In the genomic region with DNA sequence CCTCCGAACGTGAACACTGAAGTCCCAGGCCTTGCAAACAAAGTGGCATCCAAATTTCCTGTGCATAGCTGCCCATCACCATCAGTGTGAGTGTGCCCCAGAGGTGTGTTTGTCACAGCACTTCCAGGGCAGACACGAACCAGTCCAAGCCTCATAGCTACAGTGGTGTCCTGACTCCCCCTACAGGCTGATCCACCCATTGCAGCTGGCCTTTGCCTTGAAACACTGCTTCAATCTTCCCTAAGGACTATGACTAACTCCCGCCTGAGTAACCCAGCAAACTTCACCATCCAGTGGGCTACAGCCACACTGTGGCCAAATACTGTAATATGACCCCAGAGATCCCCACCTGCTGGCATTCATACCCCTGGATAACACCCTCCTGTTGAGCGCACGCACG, we compare ENCODE assay signal across 8 cellular contexts. TPM values are rescaled to one million over a fixed set of nuclear protein-coding genes. Genes with fewer than 3 reads are reported as not detected.
DNase-seq lines count a peak whose midpoint lies in the region; ATAC-seq and TF ChIP-seq lines count a peak whose summit lies in the region.

No MANE protein-coding gene starts in this region.

- H3K4me3 ChIP-seq in heart right ventricle (no peak overlapping the region), right atrium auricular region (no peak overlapping the region)

- peak in 8 of 9 donors; percentile 29 to 66 (median 48) for TF ChIP-seq CTCF in heart right ventricle (IDR thresholded peaks at IDR 0.05)
- TF ChIP-seq CTCF in right atrium auricular region (IDR thresholded peaks at IDR 0.05) = peak in 1 of 2 donors; percentile 57
- TF ChIP-seq CTCF in RWPE1 (conservative IDR thresholded peaks at IDR 0.05; ENCODE audit: low read depth) = no peak; the same call in 1 of the 2 replicates
- peak; percentile 35 for TF ChIP-seq CTCF in osteocyte (IDR thresholded peaks at IDR 0.05)

- no peaks in the 10 kb centered on the region for H3K27me3 Mint-ChIP-seq in osteocyte (ENCODE audit: unreplicated experiment)

- H3K36me3 Mint-ChIP-seq in osteocyte (ENCODE audit: unreplicated experiment) = peaks cover 51% of the 10 kb centered on the region

- peaks cover 4% of the 10 kb centered on the region for H3K9me3 Mint-ChIP-seq in osteocyte (ENCODE audit: unreplicated experiment)

- CTCF ChIA-PET in RWPE1 (lab: Yijun Ruan, JAX) = no interaction called here

- H3K36me3 ChIP-seq in heart right ventricle (peaks cover 0 to 72% (median 40%) of the 10 kb centered on the region in 9 donors), right atrium auricular region (peaks cover 32% of the 10 kb centered on the region)

- WGBS in heart right ventricle, 2 donors = 85 to 86% methylated on average over 7 of the region's 7 CpGs

- no peak overlapping the region for H3K4me3 Mint-ChIP-seq in osteocyte (ENCODE audit: unreplicated experiment)

- H3K9me3 ChIP-seq in heart right ventricle (peaks cover 0 to 11% (median 0%) of the 10 kb centered on the region in 11 donors), right atrium auricular region (no peaks in the 10 kb centered on the region)

- intact Hi-C loops in heart right ventricle (cut with DNase I) = loop anchor here in 6 of 10 donors (5.0 to 10.0 kb wide), 7 partner anchors 107 to 363 kb away; a partner anchor contains a TSS

- no peak overlapping the region for H3K27ac Mint-ChIP-seq in osteocyte (ENCODE audit: unreplicated experiment)

- peaks cover 23% of the 10 kb centered on the region for H3K4me1 Mint-ChIP-seq in osteocyte (ENCODE audit: unreplicated experiment)

- H3K27me3 ChIP-seq in heart right ventricle = no peaks in the 10 kb centered on the region
- H3K27me3 ChIP-seq in right atrium auricular region = no peaks in the 10 kb centered on the region

- H3K4me1 ChIP-seq in heart right ventricle = peaks cover 0 to 29% (median 16%) of the 10 kb centered on the region in 9 donors
- peaks cover 0 to 19% of the 10 kb centered on the region in 2 donors for H3K4me1 ChIP-seq in right atrium auricular region

- ATAC-seq in heart right ventricle (peak in 2 of 8 donors; percentile 26 to 33), GM21447 (IDR thresholded peaks at IDR 0.05; ENCODE audit: unreplicated experiment) (no peak), HG02870 (IDR thresholded peaks at IDR 0.05; ENCODE audit: unreplicated experiment) (no peak)

- H3K27ac ChIP-seq in heart right ventricle (no peak overlapping the region), right atrium auricular region (no peak overlapping the region), RWPE1 (no peak overlapping the region)

- POLR2A ChIA-PET in RWPE1 (lab: Yijun Ruan, JAX; ENCODE audit: low non-redundant PET) = no interaction called here

- DNase-seq in heart right ventricle (peak; percentile 21 to 33), right atrium auricular region (ENCODE audit: low spot score) (no peak), RWPE1 (ENCODE audit: low spot score) (peak; percentile 13), dermis blood vessel endothelial cell (peak; percentile 35), osteocyte (ENCODE audit: extremely low spot score, unreplicated experiment) (no peak), GM19240 (ENCODE audit: insufficient read length, low spot score) (no peak)

RNA-seq across cellular contexts. Expression of a gene that starts 3.9 kb away (rescaled TPM):
- total RNA-seq in heart right ventricle = 1 to 10 TPM; 4.8 to 9.1 (median 7.8) TPM
- polyA plus RNA-seq in heart right ventricle = 10 to 100 TPM; 10.3 to 22.9 TPM
- total RNA-seq in right atrium auricular region = 1 to 10 TPM; 7.3 to 7.8 TPM
- 10.1 and 15.5 TPM in 2 replicates for total RNA-seq in dermis blood vessel endothelial cell
- 24.8 and 25.1 TPM in 2 replicates for total RNA-seq in osteocyte

Comparison
In these comparisons a context has a peak if more than half of its experiments do, and no peak if none do; other contexts are left out.
1. DNase-seq: peak in heart right ventricle (2 of 2), RWPE1 (single experiment) and dermis blood vessel endothelial cell (single experiment); none in right atrium auricular region (single experiment), osteocyte (single experiment) and GM19240 (single experiment).